Comparison of ENCODE assay signal across 29 cellular contexts in the genomic region with DNA sequence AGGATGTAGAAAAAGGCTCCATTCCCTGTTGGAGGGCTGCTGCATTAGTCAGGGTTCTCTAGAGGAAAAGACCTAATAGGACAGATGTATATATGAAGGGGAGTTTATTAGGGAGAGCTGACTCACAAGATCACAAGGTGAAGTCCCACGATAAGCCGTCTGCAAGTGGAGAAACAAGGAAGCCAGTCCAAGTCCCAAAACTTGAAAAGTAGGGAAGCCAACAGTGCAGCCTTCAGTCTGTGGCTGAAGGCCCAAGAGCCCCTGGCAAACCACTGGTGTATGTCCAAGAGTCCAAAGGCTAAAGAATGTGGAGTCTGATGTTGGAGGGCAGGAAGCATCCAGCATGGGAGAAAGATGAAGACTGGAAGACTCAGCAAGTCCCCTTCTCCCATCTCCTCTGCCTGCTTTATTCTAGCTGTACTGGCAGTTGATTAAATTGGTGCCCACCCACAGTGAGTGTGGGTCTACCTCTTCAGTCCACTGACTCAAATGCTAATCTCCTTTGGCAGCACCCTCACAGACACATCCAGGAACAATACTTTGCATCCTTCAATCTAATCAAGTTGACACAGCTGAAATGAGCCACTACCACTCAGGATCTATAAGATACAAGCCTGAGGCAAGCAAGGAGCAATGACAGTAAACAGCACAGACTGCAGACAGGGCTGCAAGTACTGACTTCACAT. TPM values are rescaled to one million over a fixed set of nuclear protein-coding genes. Genes with fewer than 3 reads are reported as not detected.
DNase-seq lines count a peak whose midpoint lies in the region; FAIRE-seq and TF ChIP-seq lines count a peak whose summit lies in the region.
"Had no signal": no experiment of that assay in that cellular context is flagged by ENCODE, and none has a peak within 500 bp of the region (broad histone marks: within the 10 kb centered on the region; RNA-seq: fewer than 3 reads in every experiment).

No MANE protein-coding gene starts in this region.

- H3K9me3 ChIP-seq in SJSA1 (replicated peaks) (no peaks in the 10 kb centered on the region), small intestine (ENCODE audit: control insufficient read depth, low read depth) (no peaks in the 10 kb centered on the region)
- H3K9me3 ChIP-seq: adrenal gland, testis had no signal

- POLR2A ChIA-PET in activated CD4-positive, alpha-beta memory T cell treated with anti-CD3 and anti-CD28 coated beads for 36 hours (lab: Charles Lee), result no interaction called here
- POLR2A ChIA-PET in activated CD4-positive, alpha-beta memory T cell treated with anti-CD3 and anti-CD28 coated beads, Interleukin-2, amount 10 ng/mL, durations not matched to agents 7 days and 5 days (lab: Charles Lee), result no interaction called here

- FAIRE-seq in small intestine (lab: Jason Lieb, UNC), result no peak
- FAIRE-seq: A204.1, bronchial epithelial cell, endothelial cell of umbilical vein, GM19239 had no signal

- no peaks in the 10 kb centered on the region for H3K36me3 Mint-ChIP-seq in activated CD4-positive, alpha-beta memory T cell treated with anti-CD3 and anti-CD28 coated beads for 36 hours
- H3K36me3 Mint-ChIP-seq in activated CD4-positive, alpha-beta memory T cell treated with anti-CD3 and anti-CD28 coated beads, Interleukin-2, amount 10 ng/mL, durations not matched to agents 7 days and 5 days (ENCODE audit: low read depth), result peaks cover 7% of the 10 kb centered on the region
- H3K36me3 Mint-ChIP-seq: activated naive CD4-positive, alpha-beta T cell treated with anti-CD3 and anti-CD28 coated beads, Interleukin-2, amount 10 ng/mL, durations not matched to agents 7 days and 5 days; CD4-positive, CD25-positive, alpha-beta regulatory T cell had no signal

- intact Hi-C loops in activated CD4-positive, alpha-beta memory T cell treated with anti-CD3 and anti-CD28 coated beads for 36 hours (cut with micrococcal nuclease), result no loop called here

- H3K9me3 Mint-ChIP-seq in activated CD4-positive, alpha-beta memory T cell treated with anti-CD3 and anti-CD28 coated beads for 36 hours, result no peaks in the 10 kb centered on the region
- H3K9me3 Mint-ChIP-seq in activated CD4-positive, alpha-beta memory T cell treated with anti-CD3 and anti-CD28 coated beads, Interleukin-2, amount 10 ng/mL, durations not matched to agents 7 days and 5 days, result peaks cover 4% of the 10 kb centered on the region
- H3K9me3 Mint-ChIP-seq: activated naive CD4-positive, alpha-beta T cell treated with anti-CD3 and anti-CD28 coated beads, Interleukin-2, amount 10 ng/mL, durations not matched to agents 7 days and 5 days; GM23338; IgD-negative memory B cell; immature natural killer cell; nephron progenitor cell had no signal

- peaks cover 8% of the 10 kb centered on the region for H3K4me1 Mint-ChIP-seq in activated CD4-positive, alpha-beta memory T cell treated with anti-CD3 and anti-CD28 coated beads for 36 hours (ENCODE audit: low read depth)
- peaks cover 9% of the 10 kb centered on the region for H3K4me1 Mint-ChIP-seq in activated CD4-positive, alpha-beta memory T cell treated with anti-CD3 and anti-CD28 coated beads, Interleukin-2, amount 10 ng/mL, durations not matched to agents 7 days and 5 days
- H3K4me1 Mint-ChIP-seq: activated naive CD4-positive, alpha-beta T cell treated with anti-CD3 and anti-CD28 coated beads, Interleukin-2, amount 10 ng/mL, durations not matched to agents 7 days and 5 days; immature natural killer cell; nephron progenitor cell had no signal

- no peaks in the 10 kb centered on the region for H3K27me3 ChIP-seq in SJSA1 (replicated peaks)
- no peaks in the 10 kb centered on the region for H3K27me3 ChIP-seq in small intestine (ENCODE audit: control insufficient read depth in 2 of 2, insufficient read depth in 2 of 2, low read length in 2 of 2)
- H3K27me3 ChIP-seq: adrenal gland, SJCRH30, testis had no signal

- H3K4me1 ChIP-seq in SJSA1 (replicated peaks) (peaks cover 30% of the 10 kb centered on the region), small intestine (ENCODE audit: control insufficient read depth in 2 of 2, insufficient read depth in 1 of 2, low read depth in 1 of 2, low read length in 1 of 2) (no peaks in the 10 kb centered on the region)
- H3K4me1 ChIP-seq: adrenal gland, testis had no signal

- no peaks in the 10 kb centered on the region for H3K36me3 ChIP-seq in SJSA1
- no peaks in the 10 kb centered on the region for H3K36me3 ChIP-seq in small intestine (ENCODE audit: control insufficient read depth in 2 of 2, insufficient read depth in 2 of 2, low read length in 2 of 2)
- H3K36me3 ChIP-seq: adrenal gland, SJCRH30 had no signal

- H3K27ac ChIP-seq in SJSA1 (peak overlapping the region; percentile 30), small intestine (ENCODE audit: low read depth in 1 of 2, low read length in 1 of 2) (no peak overlapping the region)
- H3K27ac ChIP-seq: adrenal gland, SJCRH30, skin epidermis, testis had no signal

- TF ChIP-seq POLR2A in erythroblast (IDR thresholded peaks at IDR 0.05; ENCODE audit: low read length), result peak; percentile 72

- 22 to 50% (median 41%) methylated on average over 2 of the region's 2 CpGs for WGBS in small intestine, 3 donors

- H3K27ac Mint-ChIP-seq in activated CD4-positive, alpha-beta memory T cell treated with anti-CD3 and anti-CD28 coated beads for 36 hours, result peak overlapping the region; percentile 16
- no peak overlapping the region for H3K27ac Mint-ChIP-seq in activated CD4-positive, alpha-beta memory T cell treated with anti-CD3 and anti-CD28 coated beads, Interleukin-2, amount 10 ng/mL, durations not matched to agents 7 days and 5 days
- H3K27ac Mint-ChIP-seq: activated naive CD4-positive, alpha-beta T cell treated with anti-CD3 and anti-CD28 coated beads, Interleukin-2, amount 10 ng/mL, durations not matched to agents 7 days and 5 days; CD4-positive, CD25-positive, alpha-beta regulatory T cell; GM23338; nephron progenitor cell had no signal

- CTCF ChIA-PET in activated CD4-positive, alpha-beta memory T cell treated with anti-CD3 and anti-CD28 coated beads for 36 hours (lab: Charles Lee), result no interaction called here
- CTCF ChIA-PET in activated CD4-positive, alpha-beta memory T cell treated with anti-CD3 and anti-CD28 coated beads, Interleukin-2, amount 10 ng/mL, durations not matched to agents 7 days and 5 days (lab: Charles Lee), result no interaction called here

- H3K27me3 Mint-ChIP-seq in activated CD4-positive, alpha-beta memory T cell treated with anti-CD3 and anti-CD28 coated beads for 36 hours, result no peaks in the 10 kb centered on the region
- H3K27me3 Mint-ChIP-seq in activated CD4-positive, alpha-beta memory T cell treated with anti-CD3 and anti-CD28 coated beads, Interleukin-2, amount 10 ng/mL, durations not matched to agents 7 days and 5 days, result no peaks in the 10 kb centered on the region
- H3K27me3 Mint-ChIP-seq: CD4-positive, CD25-positive, alpha-beta regulatory T cell; IgD-negative memory B cell had no signal

- H3K4me3 ChIP-seq in SJSA1 (no peak overlapping the region), small intestine (ENCODE audit: low read depth in 1 of 2, low read length in 2 of 2) (no peak overlapping the region)
- H3K4me3 ChIP-seq: adrenal gland, GM23338, SJCRH30, skin epidermis, testis had no signal

- H3K4me3 Mint-ChIP-seq in activated CD4-positive, alpha-beta memory T cell treated with anti-CD3 and anti-CD28 coated beads for 36 hours, result no peak overlapping the region
- H3K4me3 Mint-ChIP-seq in activated CD4-positive, alpha-beta memory T cell treated with anti-CD3 and anti-CD28 coated beads, Interleukin-2, amount 10 ng/mL, durations not matched to agents 7 days and 5 days, result no peak overlapping the region
- H3K4me3 Mint-ChIP-seq: activated naive CD4-positive, alpha-beta T cell treated with anti-CD3 and anti-CD28 coated beads, Interleukin-2, amount 10 ng/mL, durations not matched to agents 7 days and 5 days; CD4-positive, CD25-positive, alpha-beta regulatory T cell; GM23338; IgD-negative memory B cell; immature natural killer cell; nephron progenitor cell had no signal

- DNase-seq in activated CD4-positive, alpha-beta memory T cell treated with anti-CD3 and anti-CD28 coated beads for 36 hours, result no peak
- DNase-seq in activated CD4-positive, alpha-beta memory T cell treated with anti-CD3 and anti-CD28 coated beads, Interleukin-2, amount 10 ng/mL, durations not matched to agents 7 days and 5 days, result no peak
- DNase-seq in SJSA1 (ENCODE audit: low read depth in 1 of 2, low spot score in 2 of 2) (peak in 1 of 2 experiments; percentile 48), erythroblast (lab: John Stamatoyannopoulos, UW) (peak; percentile 90 to 93), small intestine (peak; percentile 22), NCI-H128 (lab: John Stamatoyannopoulos, UW; ENCODE audit: unreplicated experiment) (no peak), NCI-H526 treated with DMSO at 0.1 percent for 48 hours (lab: John Stamatoyannopoulos, UW) (no peak), putamen (ENCODE audit: low spot score) (no peak)
- DNase-seq: activated CD4-positive, CD25-positive, alpha-beta regulatory T cell; activated CD8-positive, alpha-beta memory T cell treated with anti-CD3 and anti-CD28 coated beads, Interleukin-2, amount 50 U/mL, for 4 hours; activated naive CD4-positive, alpha-beta T cell treated with anti-CD3 and anti-CD28 coated beads, Interleukin-2, amount 10 ng/mL, durations not matched to agents 7 days and 5 days; adrenal gland; CD4-positive, CD25-positive, alpha-beta regulatory T cell; DMS79 treated with DMSO at 0.1 percent for 48 hours; immature natural killer cell; NCI-H1105 treated with DMSO at 0.1 percent for 48 hours; NCI-H2029; NCI-H524 treated with DMSO at 0.1 percent for 48 hours; nephron progenitor cell; SJCRH30; stimulated activated naive CD4-positive, alpha-beta T cell treated with Interleukin-2 at 50 U/mL for 16 hours; testis had no signal

RNA-seq across cellular contexts. Expression of gene ATG16L1, which starts 30.0 kb away (rescaled TPM):
- total RNA-seq in activated CD4-positive, alpha-beta memory T cell treated with anti-CD3 and anti-CD28 coated beads for 36 hours, result 10 to 100 TPM; 27.0 to 30.5 TPM
- 10 to 100 TPM; 55.9 to 58.9 TPM for total RNA-seq in activated CD4-positive, alpha-beta memory T cell treated with anti-CD3 and anti-CD28 coated beads, Interleukin-2, amount 10 ng/mL, durations not matched to agents 7 days and 5 days
- 54.3 and 78.8 TPM in 2 replicates for total RNA-seq in SJSA1 (2014; rRNA removed; shearing (Covaris generic))
- 10 to 100 TPM; 14.6 to 19.0 (median 15.9) TPM for polyA plus RNA-seq in small intestine

Comparison
In these comparisons a context has a peak if more than half of its experiments do, and no peak if none do; other contexts are left out.
1. DNase-seq: peak in erythroblast (2 of 2) and small intestine (single experiment); none in activated CD4-positive, alpha-beta memory T cell treated with anti-CD3 and anti-CD28 coated beads for 36 hours (single experiment), activated CD4-positive, alpha-beta memory T cell treated with anti-CD3 and anti-CD28 coated beads, Interleukin-2, amount 10 ng/mL, durations not matched to agents 7 days and 5 days (single experiment), NCI-H128 (single experiment), NCI-H526 treated with DMSO at 0.1 percent for 48 hours (single experiment) and putamen (single experiment).